Comparison of ENCODE assay signal across 10 cellular contexts in the genomic region with DNA sequence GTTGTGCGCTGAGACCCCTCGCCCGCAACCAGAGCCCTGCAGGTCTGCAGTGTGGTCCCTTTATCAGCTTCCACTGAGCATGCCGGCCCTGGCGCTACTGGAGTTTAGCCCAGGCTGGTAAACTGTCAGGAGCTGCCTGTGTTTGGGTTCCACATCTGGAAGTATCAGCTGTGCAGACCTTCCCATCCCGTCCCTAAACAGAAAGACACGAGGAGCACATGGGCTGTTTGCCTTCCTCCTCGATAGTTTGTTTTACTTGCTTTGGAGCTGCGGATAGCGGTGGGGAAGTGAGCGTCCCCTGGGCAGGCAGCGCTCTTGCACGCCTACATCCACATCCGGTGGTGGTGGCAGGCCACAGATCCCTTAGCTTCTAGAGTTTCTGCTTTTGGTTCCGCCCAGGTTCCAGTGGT. TPM values are rescaled to one million over a fixed set of nuclear protein-coding genes. Genes with fewer than 3 reads are reported as not detected.
DNase-seq lines count a peak whose midpoint lies in the region; ATAC-seq, FAIRE-seq and TF ChIP-seq lines count a peak whose summit lies in the region.
"Had no signal": no experiment of that assay in that cellular context is flagged by ENCODE, and none has a peak within 500 bp of the region (broad histone marks: within the 10 kb centered on the region; RNA-seq: fewer than 3 reads in every experiment).

No MANE protein-coding gene starts in this region.

- H3K9me3 ChIP-seq in gastroesophageal sphincter: no peaks in the 10 kb centered on the region
- H3K9me3 ChIP-seq in small intestine (ENCODE audit: control insufficient read depth, low read depth): no peaks in the 10 kb centered on the region
- no peaks in the 10 kb centered on the region for H3K9me3 ChIP-seq in A673 (ENCODE audit: low read depth, low read length, poor library complexity, severe bottlenecking)

- FAIRE-seq in small intestine (lab: Jason Lieb, UNC): no peak
- FAIRE-seq: endothelial cell of umbilical vein had no signal

- H3K36me3 ChIP-seq in gastroesophageal sphincter: peaks cover 0 to 39% of the 10 kb centered on the region in 2 donors
- H3K36me3 ChIP-seq in small intestine (ENCODE audit: control insufficient read depth in 2 of 2, insufficient read depth in 2 of 2, low read length in 2 of 2): no peaks in the 10 kb centered on the region
- no peaks in the 10 kb centered on the region for H3K36me3 ChIP-seq in A673 (ENCODE audit: insufficient read depth, low read length, poor library complexity, severe bottlenecking)

- BruUV-seq in A673 (replicated peaks; lab: Mats Ljungman, UMichigan): no TSS peak

- H3K27me3 ChIP-seq in gastroesophageal sphincter (no peaks in the 10 kb centered on the region), small intestine (ENCODE audit: control insufficient read depth in 2 of 2, insufficient read depth in 2 of 2, low read length in 2 of 2) (no peaks in the 10 kb centered on the region), A673 (replicated peaks; ENCODE audit: insufficient read depth, low read depth, low read length, poor library complexity) (no peaks in the 10 kb centered on the region)

- H3K27ac ChIP-seq in gastroesophageal sphincter: peak overlapping the region in 3 of 4 donors; percentile 26 to 97 (median 52)
- no peak overlapping the region for H3K27ac ChIP-seq in small intestine (ENCODE audit: low read depth in 1 of 2, low read length in 1 of 2)
- H3K27ac ChIP-seq in A673 (ENCODE audit: low read depth, low read length, poor library complexity, severe bottlenecking): no peak overlapping the region
- H3K27ac ChIP-seq: SK-N-MC had no signal

- H3K4me1 ChIP-seq in gastroesophageal sphincter (peaks cover 17 to 95% (median 25%) of the 10 kb centered on the region in 3 donors), small intestine (ENCODE audit: control insufficient read depth in 2 of 2, insufficient read depth in 1 of 2, low read depth in 1 of 2, low read length in 1 of 2) (no peaks in the 10 kb centered on the region), A673 (ENCODE audit: insufficient read depth, low read length, poor library complexity, severe bottlenecking) (peaks cover 3% of the 10 kb centered on the region)

- intact Hi-C loops in A673 (cut with micrococcal nuclease; ENCODE audit: unreplicated experiment): no loop called here

- TF ChIP-seq CTCF in gastroesophageal sphincter (IDR thresholded peaks at IDR 0.05) (no peak), A673 (conservative IDR thresholded peaks at IDR 0.05; ENCODE audit: low read depth, low read length) (no peak)

- WGBS in gastroesophageal sphincter (ENCODE audit: low coverage in 1 of 2), 2 donors: 58% methylated on average over 9 of the region's 15 CpGs; no CpG with 5 or more reads in 1 of the 2 donors
- 53 to 71% (median 70%) methylated on average over 15 of the region's 15 CpGs for WGBS in small intestine, 3 donors

- POLR2A ChIA-PET in A673 (lab: Charles Lee; ENCODE audit: low non-redundant PET): no interaction called here

- no peak for TF ChIP-seq EP300 in gastroesophageal sphincter (IDR thresholded peaks at IDR 0.05)

- DNase-seq in AG08396 (ENCODE audit: low spot score): peak; percentile 47
- DNase-seq in ureter (ENCODE audit: low spot score): no peak
- DNase-seq in small intestine: no peak
- DNase-seq in erythroblast (lab: John Stamatoyannopoulos, UW): no peak
- DNase-seq in A673 (ENCODE audit: low spot score): no peak

- H3K4me3 ChIP-seq in gastroesophageal sphincter (no peak overlapping the region), small intestine (ENCODE audit: low read depth in 1 of 2, low read length in 2 of 2) (no peak overlapping the region), A673 (ENCODE audit: low read depth, low read length, poor library complexity, severe bottlenecking) (no peak overlapping the region)
- H3K4me3 ChIP-seq: SK-N-MC had no signal

- ATAC-seq in HG03520 (IDR thresholded peaks at IDR 0.05; ENCODE audit: unreplicated experiment) (peak; percentile 71), gastroesophageal sphincter (no peak)

- CTCF ChIA-PET in A673 (lab: Charles Lee): interaction anchor here (0.5 kb wide), 1 partner anchor 570 kb away, joined by 3 read pairs; no protein-coding TSS in a partner anchor

- peak; percentile 26 for TF ChIP-seq POLR2A in GM19193 (IDR thresholded peaks at IDR 0.05; ENCODE audit: extremely low read depth, insufficient read depth, insufficient read length)
- TF ChIP-seq POLR2A in gastroesophageal sphincter (IDR thresholded peaks at IDR 0.05): no peak
- no peak for TF ChIP-seq POLR2A in erythroblast (IDR thresholded peaks at IDR 0.05; ENCODE audit: low read length)

RNA-seq across cellular contexts. Expression of a gene that starts 12.5 kb away (rescaled TPM):
- 100 to 1,000 TPM in 1 of 4 donors, 10 to 100 TPM in 3; 41.5 to 130 (median 73.9) TPM for total RNA-seq in gastroesophageal sphincter
- 79.6 TPM for total RNA-seq in ureter
- 1 to 10 TPM in 2 of 3 donors, under 1 TPM in 1; 0.22 to 4.6 (median 1.9) TPM for polyA plus RNA-seq in small intestine
- 1.2 and 1.7 TPM in 2 replicates for total RNA-seq in A673 (2021)
- total RNA-seq: endothelial cell of umbilical vein had no signal

Comparison
In these comparisons a context has a peak if more than half of its experiments do, and no peak if none do; other contexts are left out.
1. H3K27ac ChIP-seq: peak in gastroesophageal sphincter (3 of 4); none in small intestine (0 of 2) and A673 (single experiment).
2. RNA of a gene that starts 12.5 kb away (total RNA-seq): 41.5 to 130 TPM in gastroesophageal sphincter and 79.6 TPM in ureter (single experiment); 1.2 to 1.7 TPM in A673; every median in the first group is over 10 times any median in the second.